Comparison of ENCODE assay signal across 1 cellular context in genomic region chr13:19862511-19863313, GRCh38.
TF ChIP-seq lines count a peak whose summit lies in the region.

No MANE protein-coding gene starts in this region.

TF ChIP-seq in HepG2, 621 proteins besides CTCF, POLR2A, EP300 and RAD21 (continued from another document and continues in another):
- TF ChIP-seq AHDC1 (CRISPR knock-in tag; IDR thresholded peaks at IDR 0.05; ENCODE audit: borderline replicate concordance) = no peak
- no peak for TF ChIP-seq PCBP2 (optimal IDR thresholded peaks at IDR 0.05; ENCODE audit: low read depth, low read length, poor library complexity, severe bottlenecking)
- TF ChIP-seq ZNF556 (CRISPR knock-in tag; IDR thresholded peaks at IDR 0.05; ENCODE audit: borderline replicate concordance) = no peak
- TF ChIP-seq HBP1 (CRISPR knock-in tag; IDR thresholded peaks at IDR 0.05; ENCODE audit: low read depth) = no peak
- TF ChIP-seq ZSCAN25 (CRISPR knock-in tag; IDR thresholded peaks at IDR 0.05) = no peak
- TF ChIP-seq PTBP1 (IDR thresholded peaks at IDR 0.05; ENCODE audit: low read depth, low read length, poor library complexity, severe bottlenecking) = no peak
- TF ChIP-seq ZNF761 (CRISPR knock-in tag; conservative IDR thresholded peaks at IDR 0.05) = no peak
- peak; percentile 78; the same call in 1 of the 2 replicates for TF ChIP-seq ZNF235 (CRISPR knock-in tag; IDR thresholded peaks at IDR 0.05; ENCODE audit: borderline replicate concordance)
- TF ChIP-seq ZNF33A (CRISPR knock-in tag; IDR thresholded peaks at IDR 0.05; ENCODE audit: borderline replicate concordance) = no peak
- TF ChIP-seq ZNF430 (CRISPR knock-in tag; IDR thresholded peaks at IDR 0.05) = no peak
- TF ChIP-seq PAX8 (CRISPR knock-in tag; IDR thresholded peaks at IDR 0.05; ENCODE audit: borderline replicate concordance) = 0 out of 2 replicates have a peak, but pooled peaks have one; percentile 65
- TF ChIP-seq, protein P1, sequence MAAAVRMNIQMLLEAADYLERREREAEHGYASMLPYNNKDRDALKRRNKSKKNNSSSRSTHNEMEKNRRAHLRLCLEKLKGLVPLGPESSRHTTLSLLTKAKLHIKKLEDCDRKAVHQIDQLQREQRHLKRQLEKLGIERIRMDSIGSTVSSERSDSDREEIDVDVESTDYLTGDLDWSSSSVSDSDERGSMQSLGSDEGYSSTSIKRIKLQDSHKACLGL (CRISPR knock-in tag; IDR thresholded peaks at IDR 0.05) = peak; percentile 62; the same call in 1 of the 2 replicates
- TF ChIP-seq NFE2 (CRISPR knock-in tag; IDR thresholded peaks at IDR 0.05) = no peak
- TF ChIP-seq HMGA1 (CRISPR knock-in tag; conservative IDR thresholded peaks at IDR 0.05) = no peak
- TF ChIP-seq LCORL (IDR thresholded peaks at IDR 0.05) = no peak
- TF ChIP-seq LCORL (CRISPR knock-in tag; IDR thresholded peaks at IDR 0.05) = no peak
- no peak for TF ChIP-seq ZNF567 (CRISPR knock-in tag; IDR thresholded peaks at IDR 0.05; ENCODE audit: borderline replicate concordance)
- TF ChIP-seq, protein P2, sequence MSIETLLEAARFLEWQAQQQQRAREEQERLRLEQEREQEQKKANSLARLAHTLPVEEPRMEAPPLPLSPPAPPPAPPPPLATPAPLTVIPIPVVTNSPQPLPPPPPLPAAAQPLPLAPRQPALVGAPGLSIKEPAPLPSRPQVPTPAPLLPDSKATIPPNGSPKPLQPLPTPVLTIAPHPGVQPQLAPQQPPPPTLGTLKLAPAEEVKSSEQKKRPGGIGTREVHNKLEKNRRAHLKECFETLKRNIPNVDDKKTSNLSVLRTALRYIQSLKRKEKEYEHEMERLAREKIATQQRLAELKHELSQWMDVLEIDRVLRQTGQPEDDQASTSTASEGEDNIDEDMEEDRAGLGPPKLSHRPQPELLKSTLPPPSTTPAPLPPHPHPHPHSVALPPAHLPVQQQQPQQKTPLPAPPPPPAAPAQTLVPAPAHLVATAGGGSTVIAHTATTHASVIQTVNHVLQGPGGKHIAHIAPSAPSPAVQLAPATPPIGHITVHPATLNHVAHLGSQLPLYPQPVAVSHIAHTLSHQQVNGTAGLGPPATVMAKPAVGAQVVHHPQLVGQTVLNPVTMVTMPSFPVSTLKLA (IDR thresholded peaks at IDR 0.05) = no peak
- TF ChIP-seq, protein P3, sequence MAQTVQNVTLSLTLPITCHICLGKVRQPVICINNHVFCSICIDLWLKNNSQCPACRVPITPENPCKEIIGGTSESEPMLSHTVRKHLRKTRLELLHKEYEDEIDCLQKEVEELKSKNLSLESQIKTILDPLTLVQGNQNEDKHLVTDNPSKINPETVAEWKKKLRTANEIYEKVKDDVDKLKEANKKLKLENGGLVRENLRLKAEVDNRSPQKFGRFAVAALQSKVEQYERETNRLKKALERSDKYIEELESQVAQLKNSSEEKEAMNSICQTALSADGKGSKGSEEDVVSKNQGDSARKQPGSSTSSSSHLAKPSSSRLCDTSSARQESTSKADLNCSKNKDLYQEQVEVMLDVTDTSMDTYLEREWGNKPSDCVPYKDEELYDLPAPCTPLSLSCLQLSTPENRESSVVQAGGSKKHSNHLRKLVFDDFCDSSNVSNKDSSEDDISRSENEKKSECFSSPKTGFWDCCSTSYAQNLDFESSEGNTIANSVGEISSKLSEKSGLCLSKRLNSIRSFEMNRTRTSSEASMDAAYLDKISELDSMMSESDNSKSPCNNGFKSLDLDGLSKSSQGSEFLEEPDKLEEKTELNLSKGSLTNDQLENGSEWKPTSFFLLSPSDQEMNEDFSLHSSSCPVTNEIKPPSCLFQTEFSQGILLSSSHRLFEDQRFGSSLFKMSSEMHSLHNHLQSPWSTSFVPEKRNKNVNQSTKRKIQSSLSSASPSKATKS (CRISPR knock-in tag; IDR thresholded peaks at IDR 0.05) = no peak
- no peak for TF ChIP-seq ZNF678 (CRISPR knock-in tag; IDR thresholded peaks at IDR 0.05)
- TF ChIP-seq, protein P4, sequence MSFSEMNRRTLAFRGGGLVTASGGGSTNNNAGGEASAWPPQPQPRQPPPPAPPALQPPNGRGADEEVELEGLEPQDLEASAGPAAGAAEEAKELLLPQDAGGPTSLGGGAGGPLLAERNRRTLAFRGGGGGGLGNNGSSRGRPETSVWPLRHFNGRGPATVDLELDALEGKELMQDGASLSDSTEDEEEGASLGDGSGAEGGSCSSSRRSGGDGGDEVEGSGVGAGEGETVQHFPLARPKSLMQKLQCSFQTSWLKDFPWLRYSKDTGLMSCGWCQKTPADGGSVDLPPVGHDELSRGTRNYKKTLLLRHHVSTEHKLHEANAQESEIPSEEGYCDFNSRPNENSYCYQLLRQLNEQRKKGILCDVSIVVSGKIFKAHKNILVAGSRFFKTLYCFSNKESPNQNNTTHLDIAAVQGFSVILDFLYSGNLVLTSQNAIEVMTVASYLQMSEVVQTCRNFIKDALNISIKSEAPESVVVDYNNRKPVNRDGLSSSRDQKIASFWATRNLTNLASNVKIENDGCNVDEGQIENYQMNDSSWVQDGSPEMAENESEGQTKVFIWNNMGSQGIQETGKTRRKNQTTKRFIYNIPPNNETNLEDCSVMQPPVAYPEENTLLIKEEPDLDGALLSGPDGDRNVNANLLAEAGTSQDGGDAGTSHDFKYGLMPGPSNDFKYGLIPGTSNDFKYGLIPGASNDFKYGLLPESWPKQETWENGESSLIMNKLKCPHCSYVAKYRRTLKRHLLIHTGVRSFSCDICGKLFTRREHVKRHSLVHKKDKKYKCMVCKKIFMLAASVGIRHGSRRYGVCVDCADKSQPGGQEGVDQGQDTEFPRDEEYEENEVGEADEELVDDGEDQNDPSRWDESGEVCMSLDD (CRISPR knock-in tag; IDR thresholded peaks at IDR 0.05; ENCODE audit: borderline replicate concordance) = no peak
- TF ChIP-seq SPEN (CRISPR knock-in tag; IDR thresholded peaks at IDR 0.05; ENCODE audit: low read depth) = no peak
- no peak for TF ChIP-seq ZNF530 (CRISPR knock-in tag; IDR thresholded peaks at IDR 0.05; ENCODE audit: low read depth)
- TF ChIP-seq ZNF704 (CRISPR knock-in tag; IDR thresholded peaks at IDR 0.05; ENCODE audit: borderline replicate concordance) = no peak
- TF ChIP-seq, protein P5, sequence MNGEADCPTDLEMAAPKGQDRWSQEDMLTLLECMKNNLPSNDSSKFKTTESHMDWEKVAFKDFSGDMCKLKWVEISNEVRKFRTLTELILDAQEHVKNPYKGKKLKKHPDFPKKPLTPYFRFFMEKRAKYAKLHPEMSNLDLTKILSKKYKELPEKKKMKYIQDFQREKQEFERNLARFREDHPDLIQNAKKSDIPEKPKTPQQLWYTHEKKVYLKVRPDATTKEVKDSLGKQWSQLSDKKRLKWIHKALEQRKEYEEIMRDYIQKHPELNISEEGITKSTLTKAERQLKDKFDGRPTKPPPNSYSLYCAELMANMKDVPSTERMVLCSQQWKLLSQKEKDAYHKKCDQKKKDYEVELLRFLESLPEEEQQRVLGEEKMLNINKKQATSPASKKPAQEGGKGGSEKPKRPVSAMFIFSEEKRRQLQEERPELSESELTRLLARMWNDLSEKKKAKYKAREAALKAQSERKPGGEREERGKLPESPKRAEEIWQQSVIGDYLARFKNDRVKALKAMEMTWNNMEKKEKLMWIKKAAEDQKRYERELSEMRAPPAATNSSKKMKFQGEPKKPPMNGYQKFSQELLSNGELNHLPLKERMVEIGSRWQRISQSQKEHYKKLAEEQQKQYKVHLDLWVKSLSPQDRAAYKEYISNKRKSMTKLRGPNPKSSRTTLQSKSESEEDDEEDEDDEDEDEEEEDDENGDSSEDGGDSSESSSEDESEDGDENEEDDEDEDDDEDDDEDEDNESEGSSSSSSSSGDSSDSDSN (CRISPR knock-in tag; IDR thresholded peaks at IDR 0.05) = peak; percentile 22; the same call in 1 of the 2 replicates
- no peak for TF ChIP-seq BRF2 (CRISPR knock-in tag; IDR thresholded peaks at IDR 0.05)
- no peak for TF ChIP-seq ZNF180 (CRISPR knock-in tag; IDR thresholded peaks at IDR 0.05; ENCODE audit: borderline replicate concordance, low read depth)
- TF ChIP-seq CAMTA2 (CRISPR knock-in tag; IDR thresholded peaks at IDR 0.05; ENCODE audit: borderline replicate concordance) = 0 out of 2 replicates have a peak, but pooled peaks have one; percentile 35
- TF ChIP-seq ZNF605 (CRISPR knock-in tag; IDR thresholded peaks at IDR 0.05) = peak; percentile 24; the same call in 1 of the 2 replicates
- TF ChIP-seq ZNF549 (CRISPR knock-in tag; IDR thresholded peaks at IDR 0.05) = no peak
- no peak for TF ChIP-seq KLF12 (CRISPR knock-in tag; IDR thresholded peaks at IDR 0.05; ENCODE audit: borderline replicate concordance)
- TF ChIP-seq, protein P6, sequence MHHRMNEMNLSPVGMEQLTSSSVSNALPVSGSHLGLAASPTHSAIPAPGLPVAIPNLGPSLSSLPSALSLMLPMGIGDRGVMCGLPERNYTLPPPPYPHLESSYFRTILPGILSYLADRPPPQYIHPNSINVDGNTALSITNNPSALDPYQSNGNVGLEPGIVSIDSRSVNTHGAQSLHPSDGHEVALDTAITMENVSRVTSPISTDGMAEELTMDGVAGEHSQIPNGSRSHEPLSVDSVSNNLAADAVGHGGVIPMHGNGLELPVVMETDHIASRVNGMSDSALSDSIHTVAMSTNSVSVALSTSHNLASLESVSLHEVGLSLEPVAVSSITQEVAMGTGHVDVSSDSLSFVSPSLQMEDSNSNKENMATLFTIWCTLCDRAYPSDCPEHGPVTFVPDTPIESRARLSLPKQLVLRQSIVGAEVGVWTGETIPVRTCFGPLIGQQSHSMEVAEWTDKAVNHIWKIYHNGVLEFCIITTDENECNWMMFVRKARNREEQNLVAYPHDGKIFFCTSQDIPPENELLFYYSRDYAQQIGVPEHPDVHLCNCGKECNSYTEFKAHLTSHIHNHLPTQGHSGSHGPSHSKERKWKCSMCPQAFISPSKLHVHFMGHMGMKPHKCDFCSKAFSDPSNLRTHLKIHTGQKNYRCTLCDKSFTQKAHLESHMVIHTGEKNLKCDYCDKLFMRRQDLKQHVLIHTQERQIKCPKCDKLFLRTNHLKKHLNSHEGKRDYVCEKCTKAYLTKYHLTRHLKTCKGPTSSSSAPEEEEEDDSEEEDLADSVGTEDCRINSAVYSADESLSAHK (CRISPR knock-in tag; IDR thresholded peaks at IDR 0.05; ENCODE audit: borderline replicate concordance) = no peak
- 0 out of 2 replicates have a peak, but pooled peaks have one; percentile 27 for TF ChIP-seq ZNF777 (CRISPR knock-in tag; IDR thresholded peaks at IDR 0.05)
- TF ChIP-seq ZNF781 (CRISPR knock-in tag; IDR thresholded peaks at IDR 0.05; ENCODE audit: borderline replicate concordance, not compliant biosample characterization) = no peak
- TF ChIP-seq FLYWCH1 (CRISPR knock-in tag; IDR thresholded peaks at IDR 0.05) = no peak
- no peak for TF ChIP-seq NFKBIZ (CRISPR knock-in tag; IDR thresholded peaks at IDR 0.05)
- TF ChIP-seq ZBTB1 (CRISPR knock-in tag; IDR thresholded peaks at IDR 0.05; ENCODE audit: borderline replicate concordance) = no peak
- TF ChIP-seq ETV6 (CRISPR knock-in tag; conservative IDR thresholded peaks at IDR 0.05) = no peak
- no peak for TF ChIP-seq PHF20 (CRISPR knock-in tag; IDR thresholded peaks at IDR 0.05)
